26 cellular contexts compared by ENCODE assay signal in genomic region chr4:75908555-75908954, GRCh38. TPM values are rescaled to one million over a fixed set of nuclear protein-coding genes. Genes with fewer than 3 reads are reported as not detected.
DNase-seq lines count a peak whose midpoint lies in the region; ATAC-seq and TF ChIP-seq lines count a peak whose summit lies in the region.
"Had no signal": no experiment of that assay in that cellular context is flagged by ENCODE, and none has a peak within 500 bp of the region (broad histone marks: within the 10 kb centered on the region; RNA-seq: fewer than 3 reads in every experiment).

No MANE protein-coding gene starts in this region.

- ATAC-seq in HG03025 (IDR thresholded peaks at IDR 0.05; ENCODE audit: low FRiP score, unreplicated experiment), result no peak
- ATAC-seq in PC-3, result no peak
- ATAC-seq: naive thymus-derived CD8-positive, alpha-beta T cell had no signal

- no peaks in the 10 kb centered on the region for H3K9me2 ChIP-seq in PC-3 (replicated peaks; ENCODE audit: low read length)

- H3K4me1 ChIP-seq in HEK293 (ENCODE audit: control insufficient read depth, insufficient read depth, low read length), result no peaks in the 10 kb centered on the region
- no peaks in the 10 kb centered on the region for H3K4me1 ChIP-seq in PC-3 (ENCODE audit: insufficient read depth, low read length)
- H3K4me1 ChIP-seq in sigmoid colon, result no peaks in the 10 kb centered on the region
- H3K4me1 ChIP-seq: right atrium auricular region, testis had no signal

- TF ChIP-seq CTCF in AG10803 (conservative IDR thresholded peaks at IDR 0.05; ENCODE audit: low read length), result no peak
- no peak for TF ChIP-seq CTCF in HEK293 (tag by site-specific recombination; IDR thresholded peaks at IDR 0.05)
- TF ChIP-seq CTCF in foreskin fibroblast (IDR thresholded peaks at IDR 0.05; ENCODE audit: low read depth, low read length), result no peak
- no peak for TF ChIP-seq CTCF in PC-3 (conservative IDR thresholded peaks at IDR 0.05; ENCODE audit: low read depth, low read length)
- no peak for TF ChIP-seq CTCF in sigmoid colon (IDR thresholded peaks at IDR 0.05)

- TF ChIP-seq EP300 in sigmoid colon (IDR thresholded peaks at IDR 0.05), result no peak

- H2AFZ ChIP-seq in PC-3 (ENCODE audit: low read length), result no peak overlapping the region

- CTCF ChIA-PET in HEK293 (lab: Yijun Ruan, JAX) (interaction anchor here (3.5 kb wide), 1 partner anchor 13 kb away, joined by 15 read pairs; no protein-coding TSS in a partner anchor), PC-3 (lab: Charles Lee) (no interaction called here)

- no peak overlapping the region for H3K27ac ChIP-seq in HEK293 (ENCODE audit: extremely low read depth, low read depth, low read length)
- peak overlapping the region; percentile 26; the same call in 1 of the 2 replicates for H3K27ac ChIP-seq in SK-N-MC
- H3K27ac ChIP-seq in PC-3 (ENCODE audit: low read length), result no peak overlapping the region
- no peak overlapping the region for H3K27ac ChIP-seq in sigmoid colon
- H3K27ac ChIP-seq: right atrium auricular region, testis had no signal

- intact Hi-C loops in PC-3 (cut with micrococcal nuclease) (no loop called here), sigmoid colon (cut with DNase I) (no loop called here)

- H3K27me3 ChIP-seq in PC-3 (ENCODE audit: low read length), result no peaks in the 10 kb centered on the region
- H3K27me3 ChIP-seq in sigmoid colon, result no peaks in the 10 kb centered on the region
- H3K27me3 ChIP-seq: right atrium auricular region, testis had no signal

- TF ChIP-seq POLR2A in sigmoid colon (IDR thresholded peaks at IDR 0.05), result no peak

- no peaks in the 10 kb centered on the region for H3F3A ChIP-seq in PC-3 (ENCODE audit: low read length, unreplicated experiment)

- WGBS in sigmoid colon, 2 donors, result 8 to 43% methylated on average over 3 of the region's 3 CpGs

- H3K4me3 ChIP-seq in AG10803 (ENCODE audit: low read length) (no peak overlapping the region), HEK293 (ENCODE audit: low read depth, low read length) (no peak overlapping the region), SK-N-MC (no peak overlapping the region), foreskin fibroblast (ENCODE audit: low read depth in 1 of 2, low read length in 2 of 2) (no peak overlapping the region), PC-3 (ENCODE audit: low read length) (no peak overlapping the region), sigmoid colon (no peak overlapping the region)
- H3K4me3 ChIP-seq: right atrium auricular region, testis had no signal

- DNase-seq in AG10803 (ENCODE audit: low read depth) (peak; percentile 3), SK-N-MC (ENCODE audit: low read depth, low spot score) (no peak), foreskin fibroblast (peak; percentile 3 to 11), NCI-H2029 (lab: John Stamatoyannopoulos, UW) (no peak), PC-3 (no peak), sigmoid colon (no peak)
- DNase-seq: activated B cell treated with CpG ODN at 0.5 μM for 24 hours; activated CD4-positive, alpha-beta memory T cell treated with anti-CD3 and anti-CD28 coated beads, Interleukin-2, amount 10 ng/mL, durations not matched to agents 7 days and 5 days; activated T-cell treated with anti-CD3 and anti-CD28 coated beads for 4 hours; CD4-positive, CD25-positive, alpha-beta regulatory T cell; GOT3; Karpas-422; kidney glomerular epithelial cell; naive thymus-derived CD8-positive, alpha-beta T cell; NCI-H1417 treated with DMSO at 0.1 percent for 48 hours; NCI-H69; SHP77 treated with DMSO at 0.1 percent for 48 hours; stimulated activated CD4-positive, alpha-beta T cell treated with anti-CD3 and anti-CD28 coated beads, Interleukin-15, amount 100 ng/mL, for 24 hours; testis had no signal

- no peaks in the 10 kb centered on the region for H3K79me2 ChIP-seq in PC-3 (ENCODE audit: low read length)

- POLR2A ChIA-PET in HEK293 (lab: Yijun Ruan, JAX) (no interaction called here), PC-3 (lab: Charles Lee; ENCODE audit: unreplicated experiment) (no interaction called here)

- H3K36me3 ChIP-seq in HEK293 (ENCODE audit: control insufficient read depth in 2 of 2, insufficient read depth in 1 of 2, low read length in 2 of 2) (no peaks in the 10 kb centered on the region), SK-N-MC (ENCODE audit: insufficient read depth, low read length) (no peaks in the 10 kb centered on the region), PC-3 (ENCODE audit: low read depth, low read length) (no peaks in the 10 kb centered on the region), sigmoid colon (no peaks in the 10 kb centered on the region)
- H3K36me3 ChIP-seq: right atrium auricular region had no signal

- H3K9me3 ChIP-seq in HEK293 (ENCODE audit: control insufficient read depth, insufficient read depth, low read depth, low read length) (no peaks in the 10 kb centered on the region), SK-N-MC (ENCODE audit: low read depth, low read length) (no peaks in the 10 kb centered on the region), PC-3 (ENCODE audit: low read length) (no peaks in the 10 kb centered on the region), sigmoid colon (no peaks in the 10 kb centered on the region)
- H3K9me3 ChIP-seq: right atrium auricular region, testis had no signal

- no peaks in the 10 kb centered on the region for H4K20me1 ChIP-seq in PC-3 (ENCODE audit: low read length)

- H3K4me2 ChIP-seq in PC-3 (ENCODE audit: low read length), result no peak overlapping the region

- no TSS peak for BruUV-seq in PC-3 (replicated peaks; lab: Mats Ljungman, UMichigan)

- H3K9ac ChIP-seq in SK-N-MC (ENCODE audit: insufficient read length), result no peak overlapping the region
- no peak overlapping the region for H3K9ac ChIP-seq in PC-3 (ENCODE audit: low read length)

TF ChIP-seq in HEK293, 187 proteins besides CTCF, POLR2A, EP300 and RAD21:
- TF ChIP-seq ZNF146 (tag by site-specific recombination; IDR thresholded peaks at IDR 0.05), result no peak
- TF ChIP-seq ZNF2 (tag by site-specific recombination; IDR thresholded peaks at IDR 0.05), result no peak
- no peak for TF ChIP-seq KLF10 (tag by site-specific recombination; IDR thresholded peaks at IDR 0.05)
- TF ChIP-seq OSR2 (tag by site-specific recombination; IDR thresholded peaks at IDR 0.05), result peak; percentile 28; the same call in 1 of the 2 replicates

RNA-seq across cellular contexts. Expression of gene PPEF2, which starts 6.3 kb away (rescaled TPM):
- 0.04 TPM in 1 of 2 replicates, not detected in the other for total RNA-seq in PC-3 (2014; rRNA removed)
- total RNA-seq in sigmoid colon, result under 1 TPM in 2 of 4 donors, not detected in 2; 0.28 to 0.33 TPM
- polyA plus RNA-seq in sigmoid colon, result under 1 TPM in 1 of 3 donors, not detected in 2; 0.03 TPM
- total RNA-seq: A673; CD4-positive, CD25-positive, alpha-beta regulatory T cell; epithelial cell of proximal tubule; HT-29; osteocyte; right atrium auricular region had no signal
- polyA plus RNA-seq: CD4-positive, CD25-positive, alpha-beta regulatory T cell; naive thymus-derived CD8-positive, alpha-beta T cell had no signal

RNA-seq across cellular contexts. Expression of gene NAAA, which starts 32.3 kb away (rescaled TPM):
- total RNA-seq in PC-3 (2014; rRNA removed), result 21.9 and 48.6 TPM in 2 replicates
- 10 to 100 TPM; 23.3 to 60.6 (median 34.1) TPM for total RNA-seq in sigmoid colon
- polyA plus RNA-seq in sigmoid colon, result 10 to 100 TPM; 43.7 to 53.1 (median 45.6) TPM

Comparison
In these comparisons a context has a peak if more than half of its experiments do, and no peak if none do; other contexts are left out.
1. DNase-seq: peak in AG10803 (single experiment) and foreskin fibroblast (2 of 2); none in SK-N-MC (single experiment), NCI-H2029 (single experiment), PC-3 (single experiment) and sigmoid colon (single experiment).